16 cellular contexts compared by ENCODE assay signal in genomic region chr22:46968848-46969247, GRCh38.
A peak's percentile ranks its signal among the peaks of the same experiment; 100 is the strongest.
DNase-seq lines count a peak whose midpoint lies in the region; ATAC-seq and TF ChIP-seq lines count a peak whose summit lies in the region.
"Had no signal": no experiment of that assay in that cellular context is flagged by ENCODE, and none has a peak within 500 bp of the region (broad histone marks: within the 10 kb centered on the region; RNA-seq: fewer than 3 reads in every experiment).

No MANE protein-coding gene starts in this region.

- no peaks in the 10 kb centered on the region for H3K79me2 ChIP-seq in MM.1S (ENCODE audit: low read length)

- H3K4me1 ChIP-seq in HEK293 (ENCODE audit: control insufficient read depth, insufficient read depth, low read length) (no peaks in the 10 kb centered on the region), breast epithelium (no peaks in the 10 kb centered on the region), MM.1S (ENCODE audit: low read length) (no peaks in the 10 kb centered on the region)

- H3K9me2 ChIP-seq in MM.1S (replicated peaks; ENCODE audit: insufficient read depth, low read length): no peaks in the 10 kb centered on the region

- no peak overlapping the region for H3K4me2 ChIP-seq in MM.1S (ENCODE audit: low read depth, low read length)

- peak overlapping the region; percentile 17 for H3K27ac Mint-ChIP-seq in stimulated activated memory B cell treated with anti-CD40 and anti-IgM and Interleukin-4, amounts not matched to agents 10 μg/mL and 1 μg/mL and 100 μg/mL, for 72 hours

- H4K20me1 ChIP-seq in MM.1S (ENCODE audit: insufficient read depth, low read length): no peaks in the 10 kb centered on the region

- no peaks in the 10 kb centered on the region for H3K27me3 Mint-ChIP-seq in stimulated activated memory B cell treated with anti-CD40 and anti-IgM and Interleukin-4, amounts not matched to agents 10 μg/mL and 1 μg/mL and 100 μg/mL, for 72 hours

- intact Hi-C loops in breast epithelium (cut with DNase I; ENCODE audit: low total_unique reads): no loop called here

- H3K4me3 ChIP-seq in HEK293 (ENCODE audit: low read depth, low read length) (no peak overlapping the region), breast epithelium (no peak overlapping the region), MM.1S (ENCODE audit: low read length) (no peak overlapping the region)

- no peak overlapping the region for H2AFZ ChIP-seq in MM.1S (ENCODE audit: low read length)

- no peak overlapping the region for H3K9ac ChIP-seq in MM.1S (ENCODE audit: low read length)

- DNase-seq in activated CD8-positive, alpha-beta memory T cell treated with anti-CD3 and anti-CD28 coated beads, Interleukin-2, amount 50 U/mL, for 48 hours: peak; percentile 30
- no peak for DNase-seq in activated CD8-positive, alpha-beta memory T cell treated with anti-CD3 and anti-CD28 coated beads, Interleukin-2, amount 50 U/mL, for 4 hours
- peak; percentile 9 for DNase-seq in mesenteric fat pad (ENCODE audit: low spot score)
- no peak for DNase-seq in breast epithelium (ENCODE audit: low spot score in 2 of 2)
- DNase-seq in MM.1S: no peak
- DNase-seq in GF-D8 (lab: John Stamatoyannopoulos, UW): no peak
- DNase-seq: DND-41, KG1, NCI-H1048, NCI-H146, NCI-H2081 treated with DMSO at 0.1 percent for 48 hours, NCI-H510A, NCI-H774 had no signal

- H3K27ac ChIP-seq in HEK293 (ENCODE audit: extremely low read depth, low read depth, low read length): no peak overlapping the region
- H3K27ac ChIP-seq in breast epithelium: no peak overlapping the region
- H3K27ac ChIP-seq in MM.1S (ENCODE audit: low read length): no peak overlapping the region

- no peaks in the 10 kb centered on the region for H3K36me3 ChIP-seq in HEK293 (ENCODE audit: control insufficient read depth in 2 of 2, insufficient read depth in 1 of 2, low read length in 2 of 2)
- H3K36me3 ChIP-seq in breast epithelium: no peaks in the 10 kb centered on the region
- no peaks in the 10 kb centered on the region for H3K36me3 ChIP-seq in MM.1S (replicated peaks; ENCODE audit: insufficient read depth, low read length)

- no peak overlapping the region for H3K4me3 Mint-ChIP-seq in stimulated activated memory B cell treated with anti-CD40 and anti-IgM and Interleukin-4, amounts not matched to agents 10 μg/mL and 1 μg/mL and 100 μg/mL, for 72 hours

- no peaks in the 10 kb centered on the region for H3F3A ChIP-seq in MM.1S (ENCODE audit: insufficient read depth, low read length)

- ATAC-seq in stimulated activated memory B cell treated with anti-CD40 and anti-IgM and Interleukin-4, amounts not matched to agents 10 μg/mL and 1 μg/mL and 100 μg/mL, for 72 hours: no peak
- ATAC-seq: HepG2 had no signal

- no peaks in the 10 kb centered on the region for H3K27me3 ChIP-seq in breast epithelium
- no peaks in the 10 kb centered on the region for H3K27me3 ChIP-seq in MM.1S (replicated peaks; ENCODE audit: insufficient read depth, low read length)

- peaks cover 40% of the 10 kb centered on the region for H3K36me3 Mint-ChIP-seq in stimulated activated memory B cell treated with anti-CD40 and anti-IgM and Interleukin-4, amounts not matched to agents 10 μg/mL and 1 μg/mL and 100 μg/mL, for 72 hours

- POLR2A ChIA-PET in HEK293 (lab: Yijun Ruan, JAX): no interaction called here

- CTCF ChIA-PET in HEK293 (lab: Yijun Ruan, JAX): no interaction called here

- no peak for TF ChIP-seq POLR2A in breast epithelium (IDR thresholded peaks at IDR 0.05)

- TF ChIP-seq CTCF in HEK293 (tag by site-specific recombination; IDR thresholded peaks at IDR 0.05): no peak
- TF ChIP-seq CTCF in breast epithelium (IDR thresholded peaks at IDR 0.05): no peak
- no peak for TF ChIP-seq CTCF in MM.1S (IDR thresholded peaks at IDR 0.05; ENCODE audit: low read length)

- no peaks in the 10 kb centered on the region for H3K9me3 ChIP-seq in HEK293 (ENCODE audit: control insufficient read depth, insufficient read depth, low read depth, low read length)
- H3K9me3 ChIP-seq in breast epithelium: no peaks in the 10 kb centered on the region
- H3K9me3 ChIP-seq in MM.1S (replicated peaks; ENCODE audit: insufficient read depth, low read length): no peaks in the 10 kb centered on the region

- no peaks in the 10 kb centered on the region for H3K9me3 Mint-ChIP-seq in stimulated activated memory B cell treated with anti-CD40 and anti-IgM and Interleukin-4, amounts not matched to agents 10 μg/mL and 1 μg/mL and 100 μg/mL, for 72 hours

- peaks cover 68% of the 10 kb centered on the region for H3K4me1 Mint-ChIP-seq in stimulated activated memory B cell treated with anti-CD40 and anti-IgM and Interleukin-4, amounts not matched to agents 10 μg/mL and 1 μg/mL and 100 μg/mL, for 72 hours

TF ChIP-seq in HEK293, 187 proteins besides CTCF, POLR2A, EP300 and RAD21:
- TF ChIP-seq ELK4 (IDR thresholded peaks at IDR 0.05; ENCODE audit: borderline replicate concordance, low read depth, low read length) (no peak), ZNF514 (tag by site-specific recombination; IDR thresholded peaks at IDR 0.05) (no peak), ZNF704 (tag by site-specific recombination; IDR thresholded peaks at IDR 0.05) (no peak), INSM2 (tag by site-specific recombination; IDR thresholded peaks at IDR 0.05) (no peak), PRDM10 (tag by site-specific recombination; IDR thresholded peaks at IDR 0.05) (peak; percentile 26; the same call in 1 of the 2 replicates)

Comparison
In these comparisons a context has a peak if more than half of its experiments do, and no peak if none do; other contexts are left out.
1. DNase-seq: peak in activated CD8-positive, alpha-beta memory T cell treated with anti-CD3 and anti-CD28 coated beads, Interleukin-2, amount 50 U/mL, for 48 hours (single experiment) and mesenteric fat pad (single experiment); none in activated CD8-positive, alpha-beta memory T cell treated with anti-CD3 and anti-CD28 coated beads, Interleukin-2, amount 50 U/mL, for 4 hours (single experiment), breast epithelium (0 of 2), MM.1S (single experiment) and GF-D8 (single experiment).